ENCODE assay signal across 8 cellular contexts in the genomic region with DNA sequence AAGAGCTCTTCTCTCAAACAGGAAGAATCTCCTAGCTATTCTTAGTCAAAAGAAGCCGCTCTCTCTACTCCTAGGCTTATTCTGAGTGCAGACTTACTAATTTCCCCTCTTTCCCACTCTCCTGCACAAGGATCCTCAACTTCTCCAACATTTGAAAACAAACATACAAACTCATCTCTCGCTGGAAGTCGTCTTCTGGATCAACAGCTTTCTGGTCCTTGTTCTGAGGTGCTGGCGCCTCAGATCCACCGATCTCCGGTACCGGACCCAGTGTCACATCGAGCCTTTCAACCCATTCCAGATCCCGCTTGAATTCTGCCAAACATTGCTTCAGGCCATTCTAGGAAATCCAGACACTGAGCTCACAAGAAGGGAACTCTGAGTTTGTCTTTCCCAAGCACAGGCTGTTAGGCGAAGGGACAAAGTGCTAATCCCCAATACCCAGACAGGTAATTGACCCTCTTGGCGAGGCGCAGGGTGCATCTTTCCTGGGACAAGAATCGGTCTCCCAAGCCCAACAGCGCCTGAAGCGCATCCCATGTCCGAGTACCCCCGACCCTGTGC. TPM values are rescaled to one million over a fixed set of nuclear protein-coding genes. Genes with fewer than 3 reads are reported as not detected.
DNase-seq lines count a peak whose midpoint lies in the region; ATAC-seq and TF ChIP-seq lines count a peak whose summit lies in the region.

No MANE protein-coding gene starts in this region.

- H3K9me3 Mint-ChIP-seq in type B pancreatic cell: no peaks in the 10 kb centered on the region

- intact Hi-C loops in adrenal gland (cut with DNase I): no loop called here

- H3K4me1 Mint-ChIP-seq in type B pancreatic cell (ENCODE audit: unreplicated experiment): peaks cover 11% of the 10 kb centered on the region

- peaks cover 6 to 14% of the 10 kb centered on the region in 2 donors for H3K4me1 ChIP-seq in adrenal gland (replicated peaks in 1 of 2)
- peaks cover 0 to 14% (median 7%) of the 10 kb centered on the region in 4 donors for H3K4me1 ChIP-seq in liver (ENCODE audit: control insufficient read depth in 4 of 4, insufficient read depth in 4 of 4, low read length in 3 of 4)

- no peak for TF ChIP-seq CTCF in AG10803 (conservative IDR thresholded peaks at IDR 0.05; ENCODE audit: low read length)
- no peak for TF ChIP-seq CTCF in adrenal gland (IDR thresholded peaks at IDR 0.05)
- no peak for TF ChIP-seq CTCF in liver (IDR thresholded peaks at IDR 0.05; ENCODE audit: low read depth, low read length, missing input control)
- no peak for TF ChIP-seq CTCF in type B pancreatic cell (conservative IDR thresholded peaks at IDR 0.05)

- H3K36me3 ChIP-seq in adrenal gland (replicated peaks in 1 of 2): peaks cover 0 to 34% of the 10 kb centered on the region in 2 donors
- peaks cover 7 to 32% (median 24%) of the 10 kb centered on the region in 4 donors for H3K36me3 ChIP-seq in liver (ENCODE audit: control insufficient read depth in 4 of 4, insufficient read depth in 3 of 4, low read depth in 1 of 4, low read length in 3 of 4)

- H3K27ac ChIP-seq in adrenal gland (no peak overlapping the region), liver (ENCODE audit: low read depth in 1 of 2, low read length in 2 of 2) (no peak overlapping the region)

- H3K27ac Mint-ChIP-seq in type B pancreatic cell: peak overlapping the region; percentile 93

- peaks cover 11% of the 10 kb centered on the region for H3K27me3 Mint-ChIP-seq in type B pancreatic cell

- peaks cover 3% of the 10 kb centered on the region for H3K27me3 ChIP-seq in adrenal gland
- no peaks in the 10 kb centered on the region for H3K27me3 ChIP-seq in liver (ENCODE audit: control insufficient read depth in 4 of 4, insufficient read depth in 4 of 4, low read length in 3 of 4)

- H3K4me3 ChIP-seq in AG10803 (ENCODE audit: low read length) (peak overlapping the region; percentile 98), adrenal gland (peak overlapping the region; percentile 57 to 95 (median 88)), liver (ENCODE audit: low read depth in 1 of 3, low read length in 3 of 3) (peak overlapping the region; percentile 63 to 96 (median 89))

- peak overlapping the region; percentile 99 for H3K4me3 Mint-ChIP-seq in type B pancreatic cell

- TF ChIP-seq RAD21 in liver (IDR thresholded peaks at IDR 0.05): no peak

- no peak for TF ChIP-seq POLR2A in adrenal gland (IDR thresholded peaks at IDR 0.05)

- peaks cover 21% of the 10 kb centered on the region for H3K36me3 Mint-ChIP-seq in type B pancreatic cell

- no peak for DNase-seq in AG10803 (ENCODE audit: low read depth)
- no peak for DNase-seq in adrenal gland
- no peak for DNase-seq in type B pancreatic cell (ENCODE audit: extremely low spot score, unreplicated experiment)
- no peak for DNase-seq in NCI-H1417 treated with DMSO at 0.1 percent for 48 hours (lab: John Stamatoyannopoulos, UW)

- H3K9me3 ChIP-seq in adrenal gland (replicated peaks in 1 of 3) (no peaks in the 10 kb centered on the region), liver (ENCODE audit: control insufficient read depth in 4 of 4, low read length in 3 of 4) (no peaks in the 10 kb centered on the region)

- peak overlapping the region; percentile 3 to 23 for H3K9ac ChIP-seq in liver (ENCODE audit: low read depth in 1 of 2, low read length in 2 of 2)

- ATAC-seq in HG02943 (IDR thresholded peaks at IDR 0.05; ENCODE audit: low read depth, unreplicated experiment): peak; percentile 18
- no peak for ATAC-seq in GM21381 (IDR thresholded peaks at IDR 0.05; ENCODE audit: unreplicated experiment)
- no peak for ATAC-seq in GM18867 (IDR thresholded peaks at IDR 0.05; ENCODE audit: unreplicated experiment)

- 16 to 37% (median 20%) methylated on average over 12 to 17 of the region's 17 CpGs for WGBS in adrenal gland, 4 donors
- WGBS in liver: 27% methylated on average over 17 of the region's 17 CpGs

TF ChIP-seq in liver, 16 proteins besides CTCF, POLR2A, EP300 and RAD21:
- no peak for TF ChIP-seq HNF4G (IDR thresholded peaks at IDR 0.05)
- no peak for TF ChIP-seq FOXA2 (IDR thresholded peaks at IDR 0.05)
- TF ChIP-seq RXRA (IDR thresholded peaks at IDR 0.05): no peak
- TF ChIP-seq HNF4A (conservative IDR thresholded peaks at IDR 0.05): peak in 1 of 2 donors; percentile 8
- no peak for TF ChIP-seq NR2F2 (IDR thresholded peaks at IDR 0.05)
- TF ChIP-seq JUND (IDR thresholded peaks at IDR 0.05): no peak
- no peak for TF ChIP-seq EGR1 (IDR thresholded peaks at IDR 0.05; ENCODE audit: low read depth in 2 of 2)
- TF ChIP-seq, protein P1, sequence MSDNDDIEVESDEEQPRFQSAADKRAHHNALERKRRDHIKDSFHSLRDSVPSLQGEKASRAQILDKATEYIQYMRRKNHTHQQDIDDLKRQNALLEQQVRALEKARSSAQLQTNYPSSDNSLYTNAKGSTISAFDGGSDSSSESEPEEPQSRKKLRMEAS (IDR thresholded peaks at IDR 0.05): no peak

RNA-seq across cellular contexts. Expression of a gene that starts 0.7 kb away (rescaled TPM):
- total RNA-seq in adrenal gland: 10 to 100 TPM; 33.4 to 68.1 (median 48.2) TPM
- polyA plus RNA-seq in adrenal gland: 100 to 1,000 TPM in 1 of 3 donors, 10 to 100 TPM in 2; 32.6 to 189 (median 37.2) TPM
- 10 to 100 TPM; 25.6 to 38.5 TPM for total RNA-seq in liver
- 10 to 100 TPM; 44.8 to 90.6 TPM for polyA plus RNA-seq in liver
- 57.2 and 68.3 TPM in 2 replicates for total RNA-seq in type B pancreatic cell (ENCODE audit: low replicate concordance)

RNA-seq across cellular contexts. Expression of a gene that starts 0.7 kb away (rescaled TPM):
- total RNA-seq in adrenal gland: 1 to 10 TPM in 1 of 8 donors, under 1 TPM in 4, not detected in 3; 0.06 to 2.1 (median 0.23) TPM
- polyA plus RNA-seq in adrenal gland: 1 to 10 TPM in 1 of 3 donors, under 1 TPM in 2; 0.33 to 1.3 (median 0.37) TPM
- under 1 TPM; under 0.01 to 0.19 TPM for total RNA-seq in liver
- 10 to 100 TPM in 1 of 2 donors, under 1 TPM in 1; 0.01 to 14.5 TPM for polyA plus RNA-seq in liver
- 0.74 and 1.8 TPM in 2 replicates for total RNA-seq in type B pancreatic cell (ENCODE audit: low replicate concordance)
